ENCODE assay signal across 10 cellular contexts in the genomic region with DNA sequence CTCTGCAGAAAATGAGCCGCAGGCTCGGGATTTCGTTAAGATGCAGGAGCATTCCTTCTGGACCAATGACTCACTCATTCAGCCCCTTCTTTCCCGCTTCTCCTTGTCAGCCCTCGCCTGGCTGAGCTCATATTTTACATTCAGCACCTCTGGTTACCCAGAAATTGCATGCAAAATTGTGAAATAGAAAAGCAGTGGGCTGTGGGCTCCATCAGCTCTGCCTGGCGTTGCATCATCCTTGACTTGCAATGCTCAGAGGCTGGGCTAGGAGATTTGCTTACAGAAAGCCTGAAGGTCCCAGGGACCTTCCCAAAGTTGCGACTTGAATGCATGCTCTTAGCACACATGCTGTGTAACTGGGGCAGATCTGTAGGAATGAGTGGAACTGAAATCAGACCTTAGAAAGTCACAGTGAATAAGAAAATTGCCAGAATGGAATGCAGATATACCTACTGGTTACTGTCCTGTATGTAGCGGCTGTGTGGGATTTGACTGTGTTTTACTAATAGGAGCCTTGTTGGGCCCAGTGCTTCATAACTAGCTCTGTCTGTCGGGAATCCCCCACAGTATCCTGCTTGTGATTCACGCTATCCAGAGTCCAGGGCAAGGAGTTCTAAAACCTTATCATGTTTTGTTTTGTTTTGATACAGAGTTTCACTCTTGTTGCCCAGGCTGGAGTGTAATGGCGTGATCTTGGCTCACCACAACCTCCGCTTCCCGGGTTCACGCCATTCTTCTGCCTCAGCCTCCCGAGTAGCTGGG.
DNase-seq lines count a peak whose midpoint lies in the region; ATAC-seq and TF ChIP-seq lines count a peak whose summit lies in the region.
"Had no signal": no experiment of that assay in that cellular context is flagged by ENCODE, and none has a peak within 500 bp of the region (broad histone marks: within the 10 kb centered on the region; RNA-seq: fewer than 3 reads in every experiment).

No MANE protein-coding gene starts in this region.

- intact Hi-C loops in sigmoid colon (cut with DNase I) = no loop called here
- intact Hi-C loops in thyroid gland (cut with DNase I) = no loop called here

- DNase-seq in RPMI7951 (ENCODE audit: low read depth) = peak; percentile 91
- DNase-seq in foreskin fibroblast = peak; percentile 76 to 94
- DNase-seq in sigmoid colon = peak; percentile 71
- DNase-seq in NCI-H146 (lab: John Stamatoyannopoulos, UW) = no peak
- no peak for DNase-seq in thyroid gland
- no peak for DNase-seq in stimulated activated CD4-positive, alpha-beta T cell treated with anti-CD3 and anti-CD28 coated beads, Interleukin-4, amount 100 ng/mL, for 4 hours
- DNase-seq: nephron progenitor cell had no signal

- TF ChIP-seq POLR2A in sigmoid colon (IDR thresholded peaks at IDR 0.05) = no peak
- no peak for TF ChIP-seq POLR2A in thyroid gland (IDR thresholded peaks at IDR 0.05)

- H3K4me1 ChIP-seq in sigmoid colon = peaks cover 0 to 12% (median 10%) of the 10 kb centered on the region in 4 donors
- H3K4me1 ChIP-seq in thyroid gland = no peaks in the 10 kb centered on the region

- no peaks in the 10 kb centered on the region for H3K27me3 ChIP-seq in sigmoid colon
- no peaks in the 10 kb centered on the region for H3K27me3 ChIP-seq in thyroid gland

- H3K4me3 ChIP-seq in foreskin fibroblast (ENCODE audit: low read depth in 1 of 2, low read length in 2 of 2) = no peak overlapping the region
- no peak overlapping the region for H3K4me3 ChIP-seq in sigmoid colon
- no peak overlapping the region for H3K4me3 ChIP-seq in thyroid gland (replicated peaks in 1 of 3)

- H3K36me3 ChIP-seq in sigmoid colon (no peaks in the 10 kb centered on the region), thyroid gland (no peaks in the 10 kb centered on the region)

- TF ChIP-seq CTCF in foreskin fibroblast (IDR thresholded peaks at IDR 0.05; ENCODE audit: low read depth, low read length) (no peak), sigmoid colon (IDR thresholded peaks at IDR 0.05) (no peak), thyroid gland (IDR thresholded peaks at IDR 0.05) (no peak)

- ATAC-seq in GM21723 (IDR thresholded peaks at IDR 0.05; ENCODE audit: unreplicated experiment) (peak; percentile 80), HG03571 (IDR thresholded peaks at IDR 0.05; ENCODE audit: unreplicated experiment) (no peak)
- ATAC-seq: HCT116 had no signal

- TF ChIP-seq EP300 in sigmoid colon (IDR thresholded peaks at IDR 0.05) = no peak

- peak overlapping the region in 1 of 4 donors; percentile 8 for H3K27ac ChIP-seq in sigmoid colon
- no peak overlapping the region for H3K27ac ChIP-seq in thyroid gland

- WGBS in sigmoid colon, 2 donors = 80 to 82% methylated on average over 15 of the region's 15 CpGs
- 86% methylated on average over 15 of the region's 15 CpGs for WGBS in thyroid gland, 2 donors

- no peaks in the 10 kb centered on the region for H3K9me3 ChIP-seq in sigmoid colon
- no peaks in the 10 kb centered on the region for H3K9me3 ChIP-seq in thyroid gland

Comparison
In these comparisons a context has a peak if more than half of its experiments do, and no peak if none do; other contexts are left out.
1. DNase-seq: peak in RPMI7951 (single experiment), foreskin fibroblast (2 of 2) and sigmoid colon (single experiment); none in NCI-H146 (single experiment), thyroid gland (0 of 2) and stimulated activated CD4-positive, alpha-beta T cell treated with anti-CD3 and anti-CD28 coated beads, Interleukin-4, amount 100 ng/mL, for 4 hours (0 of 2).